1 cellular context compared by ENCODE assay signal in the genomic region with DNA sequence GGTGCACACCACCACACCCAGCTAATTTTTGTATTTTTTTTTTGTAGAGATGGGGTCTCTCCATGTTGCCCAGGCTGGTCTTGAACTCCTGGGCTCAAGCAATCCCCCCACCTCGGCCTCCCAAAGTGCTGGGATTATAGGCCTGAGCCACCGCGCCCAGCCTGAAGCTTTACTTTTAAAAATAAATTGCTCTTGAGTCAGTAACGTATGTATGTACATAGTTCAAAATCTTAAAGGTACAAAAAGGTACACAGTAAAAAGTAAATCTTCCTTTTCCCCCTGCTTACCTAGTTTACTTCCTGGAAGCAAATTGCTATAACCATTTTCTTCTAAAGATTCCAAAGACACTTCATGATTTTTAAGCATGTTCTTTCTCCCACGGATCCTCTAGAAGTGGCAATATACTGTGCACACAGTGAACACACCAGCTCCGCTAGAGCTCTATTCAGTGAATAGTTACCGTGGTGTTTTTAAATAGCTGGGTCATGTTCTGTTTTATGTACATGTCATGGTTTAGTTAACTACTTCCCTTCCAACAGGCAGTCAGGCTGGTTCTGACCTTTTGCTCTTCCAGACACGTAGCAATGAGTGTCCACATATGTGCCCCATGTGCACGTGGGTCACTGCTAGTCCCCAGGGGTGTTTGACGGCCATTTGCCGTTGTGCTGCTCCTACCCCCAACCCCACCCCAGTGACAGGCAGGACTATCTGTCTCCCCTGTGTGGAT.
TF ChIP-seq lines count a peak whose summit lies in the region.

No MANE protein-coding gene starts in this region.

TF ChIP-seq in HepG2, 621 proteins besides CTCF, POLR2A, EP300 and RAD21 (continued from another document):
- TF ChIP-seq, protein P1, sequence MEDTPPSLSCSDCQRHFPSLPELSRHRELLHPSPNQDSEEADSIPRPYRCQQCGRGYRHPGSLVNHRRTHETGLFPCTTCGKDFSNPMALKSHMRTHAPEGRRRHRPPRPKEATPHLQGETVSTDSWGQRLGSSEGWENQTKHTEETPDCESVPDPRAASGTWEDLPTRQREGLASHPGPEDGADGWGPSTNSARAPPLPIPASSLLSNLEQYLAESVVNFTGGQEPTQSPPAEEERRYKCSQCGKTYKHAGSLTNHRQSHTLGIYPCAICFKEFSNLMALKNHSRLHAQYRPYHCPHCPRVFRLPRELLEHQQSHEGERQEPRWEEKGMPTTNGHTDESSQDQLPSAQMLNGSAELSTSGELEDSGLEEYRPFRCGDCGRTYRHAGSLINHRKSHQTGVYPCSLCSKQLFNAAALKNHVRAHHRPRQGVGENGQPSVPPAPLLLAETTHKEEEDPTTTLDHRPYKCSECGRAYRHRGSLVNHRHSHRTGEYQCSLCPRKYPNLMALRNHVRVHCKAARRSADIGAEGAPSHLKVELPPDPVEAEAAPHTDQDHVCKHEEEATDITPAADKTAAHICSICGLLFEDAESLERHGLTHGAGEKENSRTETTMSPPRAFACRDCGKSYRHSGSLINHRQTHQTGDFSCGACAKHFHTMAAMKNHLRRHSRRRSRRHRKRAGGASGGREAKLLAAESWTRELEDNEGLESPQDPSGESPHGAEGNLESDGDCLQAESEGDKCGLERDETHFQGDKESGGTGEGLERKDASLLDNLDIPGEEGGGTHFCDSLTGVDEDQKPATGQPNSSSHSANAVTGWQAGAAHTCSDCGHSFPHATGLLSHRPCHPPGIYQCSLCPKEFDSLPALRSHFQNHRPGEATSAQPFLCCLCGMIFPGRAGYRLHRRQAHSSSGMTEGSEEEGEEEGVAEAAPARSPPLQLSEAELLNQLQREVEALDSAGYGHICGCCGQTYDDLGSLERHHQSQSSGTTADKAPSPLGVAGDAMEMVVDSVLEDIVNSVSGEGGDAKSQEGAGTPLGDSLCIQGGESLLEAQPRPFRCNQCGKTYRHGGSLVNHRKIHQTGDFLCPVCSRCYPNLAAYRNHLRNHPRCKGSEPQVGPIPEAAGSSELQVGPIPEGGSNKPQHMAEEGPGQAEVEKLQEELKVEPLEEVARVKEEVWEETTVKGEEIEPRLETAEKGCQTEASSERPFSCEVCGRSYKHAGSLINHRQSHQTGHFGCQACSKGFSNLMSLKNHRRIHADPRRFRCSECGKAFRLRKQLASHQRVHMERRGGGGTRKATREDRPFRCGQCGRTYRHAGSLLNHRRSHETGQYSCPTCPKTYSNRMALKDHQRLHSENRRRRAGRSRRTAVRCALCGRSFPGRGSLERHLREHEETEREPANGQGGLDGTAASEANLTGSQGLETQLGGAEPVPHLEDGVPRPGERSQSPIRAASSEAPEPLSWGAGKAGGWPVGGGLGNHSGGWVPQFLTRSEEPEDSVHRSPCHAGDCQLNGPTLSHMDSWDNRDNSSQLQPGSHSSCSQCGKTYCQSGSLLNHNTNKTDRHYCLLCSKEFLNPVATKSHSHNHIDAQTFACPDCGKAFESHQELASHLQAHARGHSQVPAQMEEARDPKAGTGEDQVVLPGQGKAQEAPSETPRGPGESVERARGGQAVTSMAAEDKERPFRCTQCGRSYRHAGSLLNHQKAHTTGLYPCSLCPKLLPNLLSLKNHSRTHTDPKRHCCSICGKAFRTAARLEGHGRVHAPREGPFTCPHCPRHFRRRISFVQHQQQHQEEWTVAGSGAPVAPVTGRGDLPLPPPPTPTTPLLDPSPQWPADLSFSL (CRISPR knock-in tag; IDR thresholded peaks at IDR 0.05), result no peak
- TF ChIP-seq ZNF451 (CRISPR knock-in tag; IDR thresholded peaks at IDR 0.05), result no peak
- TF ChIP-seq HHEX (CRISPR knock-in tag; IDR thresholded peaks at IDR 0.05), result no peak
